ENCODE assay signal across 1 cellular context in genomic region chr11:124167852-124168251, GRCh38.
TF ChIP-seq lines count a peak whose summit lies in the region.

No MANE protein-coding gene starts in this region.

TF ChIP-seq in K562, 482 proteins besides CTCF, POLR2A, EP300 and RAD21:
- TF ChIP-seq ZNF239 (CRISPR knock-in tag; IDR thresholded peaks at IDR 0.05): no peak
- no peak for TF ChIP-seq E2F6 (IDR thresholded peaks at IDR 0.05; ENCODE audit: borderline replicate concordance in 1 of 2, extremely low read depth in 1 of 2, insufficient read depth in 1 of 2, insufficient read length in 1 of 2, low read depth in 1 of 2, low read length in 1 of 2, poor library complexity in 1 of 2, severe bottlenecking in 1 of 2)
- TF ChIP-seq ZNF785 (CRISPR knock-in tag; IDR thresholded peaks at IDR 0.05): no peak
